8 cellular contexts compared by ENCODE assay signal in the genomic region with DNA sequence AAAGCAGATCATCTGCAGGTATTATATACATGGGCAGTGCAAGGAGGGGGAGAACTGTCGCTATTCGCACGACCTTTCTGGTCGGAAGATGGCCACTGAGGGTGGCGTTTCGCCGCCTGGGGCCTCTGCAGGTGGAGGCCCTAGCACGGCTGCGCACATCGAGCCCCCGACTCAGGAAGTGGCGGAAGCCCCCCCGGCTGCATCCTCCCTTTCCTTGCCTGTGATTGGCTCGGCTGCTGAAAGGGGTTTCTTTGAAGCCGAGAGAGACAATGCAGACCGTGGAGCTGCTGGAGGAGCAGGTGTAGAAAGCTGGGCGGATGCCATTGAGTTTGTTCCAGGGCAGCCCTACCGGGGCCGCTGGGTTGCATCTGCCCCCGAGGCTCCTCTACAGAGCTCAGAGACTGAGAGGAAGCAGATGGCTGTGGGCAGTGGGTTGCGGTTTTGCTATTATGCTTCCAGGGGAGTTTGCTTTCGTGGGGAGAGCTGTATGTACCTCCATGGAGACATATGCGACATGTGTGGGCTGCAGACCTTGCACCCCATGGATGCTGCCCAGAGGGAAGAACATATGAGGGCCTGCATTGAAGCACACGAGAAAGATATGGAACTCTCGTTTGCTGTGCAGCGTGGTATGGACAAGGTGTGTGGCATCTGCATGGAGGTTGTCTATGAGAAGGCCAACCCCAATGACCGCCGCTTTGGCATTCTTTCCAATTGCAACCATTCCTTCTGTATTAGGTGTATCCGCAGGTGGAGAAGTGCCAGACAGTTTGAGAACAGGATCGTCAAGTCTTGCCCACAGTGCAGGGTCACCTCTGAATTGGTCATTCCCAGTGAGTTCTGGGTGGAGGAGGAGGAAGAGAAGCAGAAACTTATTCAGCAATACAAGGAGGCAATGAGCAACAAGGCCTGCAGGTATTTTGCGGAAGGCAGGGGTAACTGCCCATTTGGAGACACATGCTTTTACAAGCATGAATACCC. TPM values are rescaled to one million over a fixed set of nuclear protein-coding genes. Genes with fewer than 3 reads are reported as not detected.
DNase-seq lines count a peak whose midpoint lies in the region; ATAC-seq and TF ChIP-seq lines count a peak whose summit lies in the region.

No MANE protein-coding gene starts in this region.

- intact Hi-C loops in PC-9 (cut with micrococcal nuclease; ENCODE audit: unreplicated experiment), result no loop called here
- intact Hi-C loops in posterior vena cava (cut with DNase I), result no loop called here

- no peak overlapping the region for H4K12ac ChIP-seq in trophoblast cell (ENCODE audit: low read depth, low read length)

- no peak overlapping the region for H3K14ac ChIP-seq in trophoblast cell (ENCODE audit: low read length)

- ATAC-seq in HG02571 (IDR thresholded peaks at IDR 0.05; ENCODE audit: unreplicated experiment), result no peak

- CTCF ChIA-PET in PC-9 (lab: Charles Lee), result no interaction called here

- no peaks in the 10 kb centered on the region for H3K9me2 ChIP-seq in PC-9 (ENCODE audit: insufficient read depth)

- no peaks in the 10 kb centered on the region for H3K79me1 ChIP-seq in trophoblast cell (ENCODE audit: low read length)

- H2AK5ac ChIP-seq in trophoblast cell (ENCODE audit: low read length), result no peak overlapping the region

- peak overlapping the region; percentile 93 for H3K4me3 ChIP-seq in PC-9
- no peak overlapping the region for H3K4me3 ChIP-seq in trophoblast cell (ENCODE audit: low read depth, low read length)

- no peak overlapping the region for H4K8ac ChIP-seq in trophoblast cell (ENCODE audit: low read depth, low read length)

- POLR2A ChIA-PET in PC-9 (lab: Charles Lee; ENCODE audit: unreplicated experiment), result no interaction called here

- H3F3A ChIP-seq in PC-9 (ENCODE audit: insufficient read depth, low read depth), result peaks cover 20% of the 10 kb centered on the region; the same call in 1 of the 2 replicates

- H3K23ac ChIP-seq in trophoblast cell (ENCODE audit: low read length), result no peak overlapping the region

- peaks cover 39% of the 10 kb centered on the region for H3K4me1 ChIP-seq in PC-9 (replicated peaks; ENCODE audit: insufficient read depth)
- no peaks in the 10 kb centered on the region for H3K4me1 ChIP-seq in trophoblast cell (ENCODE audit: control insufficient read depth in 1 of 2, insufficient read depth in 2 of 2, low read length in 2 of 2)

- no peak for TF ChIP-seq CTCF in PC-9 (conservative IDR thresholded peaks at IDR 0.05)

- H3K9me3 ChIP-seq in PC-9 (ENCODE audit: insufficient read depth, low read depth) (no peaks in the 10 kb centered on the region), trophoblast cell (ENCODE audit: insufficient read depth, low read depth, low read length) (peaks cover 19% of the 10 kb centered on the region)

- H2AFZ ChIP-seq in PC-9 (peak overlapping the region; percentile 98), trophoblast cell (ENCODE audit: insufficient read depth, low read length, poor library complexity) (no peak overlapping the region)

- no peak overlapping the region for H2BK120ac ChIP-seq in trophoblast cell (ENCODE audit: insufficient read depth, low read length, poor library complexity)

- DNase-seq in activated T-cell treated with anti-CD3 and anti-CD28 coated beads for 1 hour (ENCODE audit: low read depth) (peak; percentile 30), PC-9 (peak; percentile 75 to 90), astrocyte of the hippocampus (ENCODE audit: low read depth, low spot score) (peak; percentile 77), trophoblast cell (peak; percentile 85 to 90), posterior vena cava (ENCODE audit: low spot score) (no peak), iPS-NIHi7 (ENCODE audit: extremely low spot score) (no peak)
- no peak for DNase-seq in activated T-cell treated with anti-CD3 and anti-CD28 coated beads, Interleukin-2, amount 50 U/mL, for 48 hours

- H3K27ac ChIP-seq in PC-9 (peak overlapping the region; percentile 94), trophoblast cell (ENCODE audit: low read depth, low read length) (no peak overlapping the region)

- no peak overlapping the region for H3K18ac ChIP-seq in trophoblast cell (ENCODE audit: low read length)

- H3K4me2 ChIP-seq in PC-9, result peak overlapping the region; percentile 94
- H3K4me2 ChIP-seq in trophoblast cell (ENCODE audit: low read length), result no peak overlapping the region

- H4K20me1 ChIP-seq in PC-9 (ENCODE audit: insufficient read depth), result peaks cover 24% of the 10 kb centered on the region

- H3K27me3 ChIP-seq in PC-9 (ENCODE audit: insufficient read depth, low read depth) (no peaks in the 10 kb centered on the region), trophoblast cell (ENCODE audit: insufficient read depth, low read length) (no peaks in the 10 kb centered on the region)

- BruUV-seq in PC-9 (replicated peaks; lab: Mats Ljungman, UMichigan), result no TSS peak

- no peak overlapping the region for H2BK12ac ChIP-seq in trophoblast cell (ENCODE audit: low read length)

- H3K36me3 ChIP-seq in PC-9 (ENCODE audit: low read depth), result 0 out of 2 replicates have a peak, but pooled peaks cover 6% of the 10 kb centered on the region
- no peaks in the 10 kb centered on the region for H3K36me3 ChIP-seq in trophoblast cell (ENCODE audit: control insufficient read depth in 1 of 2, insufficient read depth in 2 of 2, low read length in 2 of 2)

- no peak overlapping the region for H4K91ac ChIP-seq in trophoblast cell (ENCODE audit: low read depth, low read length)

- no peak overlapping the region for H3K9ac ChIP-seq in trophoblast cell (ENCODE audit: low read length)

- no peak overlapping the region for H2BK5ac ChIP-seq in trophoblast cell (ENCODE audit: low read depth, low read length, poor library complexity)

- H3K79me2 ChIP-seq in PC-9 (ENCODE audit: low read depth), result peaks cover 57% of the 10 kb centered on the region
- no peaks in the 10 kb centered on the region for H3K79me2 ChIP-seq in trophoblast cell (ENCODE audit: control insufficient read depth, insufficient read depth, low read length, poor library complexity)

- no peak overlapping the region for H3K4ac ChIP-seq in trophoblast cell (ENCODE audit: low read depth, low read length)

- no CpG with 5 or more reads among the region's 31 CpGs for WGBS in trophoblast cell (ENCODE audit: extremely low coverage, insufficient coverage, insufficient read length)

RNA-seq across cellular contexts. Expression of a gene that starts 0.9 kb away (rescaled TPM):
- 26.1 and 28.0 TPM in 2 replicates for total RNA-seq in PC-9 (2021)
- polyA plus RNA-seq in trophoblast cell (2013), result not detected in 2 replicates
- not detected for total RNA-seq in posterior vena cava

Comparison
In these comparisons a context has a peak if more than half of its experiments do, and no peak if none do; other contexts are left out.
1. DNase-seq: peak in activated T-cell treated with anti-CD3 and anti-CD28 coated beads for 1 hour (single experiment), PC-9 (2 of 2), astrocyte of the hippocampus (single experiment) and trophoblast cell (2 of 2); none in activated T-cell treated with anti-CD3 and anti-CD28 coated beads, Interleukin-2, amount 50 U/mL, for 48 hours (0 of 2), posterior vena cava (single experiment) and iPS-NIHi7 (single experiment).
2. RNA of a gene that starts 0.9 kb away (total RNA-seq): 26.1 to 28.0 TPM in PC-9; not detected in posterior vena cava; every median in the first group is over 10 times any median in the second.